ENCODE assay signal across 18 cellular contexts in genomic region chr5:116543501-116543900, GRCh38. TPM values are rescaled to one million over a fixed set of nuclear protein-coding genes. Genes with fewer than 3 reads are reported as not detected.
DNase-seq lines count a peak whose midpoint lies in the region; ATAC-seq and TF ChIP-seq lines count a peak whose summit lies in the region.
"Had no signal": no experiment of that assay in that cellular context is flagged by ENCODE, and none has a peak within 500 bp of the region (broad histone marks: within the 10 kb centered on the region; RNA-seq: fewer than 3 reads in every experiment).

No MANE protein-coding gene starts in this region.

- H3K4me2 ChIP-seq in PC-3 (ENCODE audit: low read length) (no peak overlapping the region), mesendoderm (ENCODE audit: low read length) (no peak overlapping the region)
- H3K4me2 ChIP-seq: SK-N-SH had no signal

- no peak overlapping the region for H3K9ac ChIP-seq in PC-3 (ENCODE audit: low read length)
- H3K9ac ChIP-seq in mesendoderm (ENCODE audit: low read length), result no peak overlapping the region
- H3K9ac ChIP-seq: SK-N-SH had no signal

- H4K20me1 ChIP-seq in PC-3 (ENCODE audit: low read length), result no peaks in the 10 kb centered on the region

- peak; percentile 31 for ATAC-seq in PC-3
- ATAC-seq: gastrocnemius medialis had no signal

- in situ Hi-C loops in brain microvascular endothelial cell (cut with HindIII; ENCODE audit: low pct_ligation_motif_present, low sequenced_read_pairs), result no loop called here

- H2AFZ ChIP-seq in PC-3 (ENCODE audit: low read length), result no peak overlapping the region

- H3K9me2 ChIP-seq in PC-3 (replicated peaks; ENCODE audit: low read length), result no peaks in the 10 kb centered on the region
- H3K9me2 ChIP-seq: SK-N-SH had no signal

- no peaks in the 10 kb centered on the region for H3K79me2 ChIP-seq in PC-3 (ENCODE audit: low read length)
- peaks cover 85% of the 10 kb centered on the region for H3K79me2 ChIP-seq in mesendoderm (ENCODE audit: control insufficient read depth, insufficient read depth, low read length)

- WGBS in mesendoderm (ENCODE audit: extremely low coverage, insufficient coverage, low lambda C conversion rate), result no CpG with 5 or more reads among the region's 3 CpGs

- BruUV-seq in PC-3 (replicated peaks; lab: Mats Ljungman, UMichigan), result no TSS peak

- H3K4me3 ChIP-seq in PC-3 (ENCODE audit: low read length), result no peak overlapping the region
- no peak overlapping the region for H3K4me3 ChIP-seq in brain microvascular endothelial cell (ENCODE audit: low read depth, low read length)
- no peak overlapping the region for H3K4me3 ChIP-seq in mesendoderm (ENCODE audit: low read length)
- H3K4me3 ChIP-seq: gastrocnemius medialis, sigmoid colon, upper lobe of left lung had no signal

- H3K27ac ChIP-seq in PC-3 (ENCODE audit: low read length) (no peak overlapping the region), brain microvascular endothelial cell (no peak overlapping the region), mesendoderm (ENCODE audit: low read depth, low read length) (no peak overlapping the region)
- H3K27ac ChIP-seq: gastrocnemius medialis, sigmoid colon, upper lobe of left lung had no signal

- no peak overlapping the region for H4K5ac ChIP-seq in mesendoderm (ENCODE audit: low read length)

- no peak overlapping the region for H2BK5ac ChIP-seq in mesendoderm (ENCODE audit: low read length)

- H2BK120ac ChIP-seq in mesendoderm (ENCODE audit: low read depth, low read length), result no peak overlapping the region

- DNase-seq in DMS 273 treated with DMSO at 0.1 percent for 48 hours (lab: John Stamatoyannopoulos, UW), result peak; percentile 49
- peak; percentile 57 for DNase-seq in PC-3
- DNase-seq in brain microvascular endothelial cell, result peak; percentile 62
- DNase-seq in non-pigmented ciliary epithelial cell (ENCODE audit: low read depth), result peak; percentile 54
- DNase-seq in mucosa of gallbladder (ENCODE audit: low spot score), result no peak
- DNase-seq in mesendoderm, result no peak
- no peak for DNase-seq in activated CD4-positive, alpha-beta T cell treated with anti-CD3 and anti-CD28 coated beads for 48 hours
- no peak for DNase-seq in C1 segment of cervical spinal cord (lab: John Stamatoyannopoulos, UW)
- DNase-seq: activated CD8-positive, alpha-beta memory T cell treated with anti-CD3 and anti-CD28 coated beads for 24 hours; AML-193; gastrocnemius medialis; immature natural killer cell; KG1; mesenchymal stem cell; NCI-H1417; sigmoid colon; SK-N-SH; upper lobe of left lung had no signal

- H2BK15ac ChIP-seq in mesendoderm (replicated peaks; ENCODE audit: low read depth), result no peak overlapping the region

- H3K79me1 ChIP-seq in mesendoderm (ENCODE audit: low read length), result no peaks in the 10 kb centered on the region

- peaks cover 6% of the 10 kb centered on the region; the same call in 1 of the 2 replicates for H3K4me1 ChIP-seq in PC-3 (ENCODE audit: insufficient read depth, low read length)
- H3K4me1 ChIP-seq in mesendoderm (ENCODE audit: control insufficient read depth, low read depth, low read length), result peaks cover 2% of the 10 kb centered on the region
- H3K4me1 ChIP-seq: gastrocnemius medialis, upper lobe of left lung had no signal

- intact Hi-C loops in PC-3 (cut with micrococcal nuclease), result no loop called here

- H3K27me3 ChIP-seq in PC-3 (ENCODE audit: low read length), result no peaks in the 10 kb centered on the region
- no peaks in the 10 kb centered on the region for H3K27me3 ChIP-seq in brain microvascular endothelial cell (replicated peaks)
- H3K27me3 ChIP-seq in mesendoderm (ENCODE audit: insufficient read depth, low read length, poor library complexity), result no peaks in the 10 kb centered on the region
- H3K27me3 ChIP-seq: gastrocnemius medialis, sigmoid colon, upper lobe of left lung had no signal

- no peak overlapping the region for H3K18ac ChIP-seq in mesendoderm (ENCODE audit: low read length)

- no peak overlapping the region for H4K8ac ChIP-seq in mesendoderm (ENCODE audit: low read depth, low read length)

- H3K9me3 ChIP-seq in PC-3 (ENCODE audit: low read length), result peaks cover 5% of the 10 kb centered on the region; the same call in 1 of the 2 replicates

- CTCF ChIA-PET in PC-3 (lab: Charles Lee), result no interaction called here

- no peak overlapping the region for H3K4ac ChIP-seq in mesendoderm (ENCODE audit: low read depth, low read length)

- no peak overlapping the region for H2AK5ac ChIP-seq in mesendoderm (ENCODE audit: low read length)

- no peak overlapping the region for H3K23ac ChIP-seq in mesendoderm (ENCODE audit: low read length)

- TF ChIP-seq CTCF in PC-3 (conservative IDR thresholded peaks at IDR 0.05; ENCODE audit: low read depth, low read length) (no peak), brain microvascular endothelial cell (IDR thresholded peaks at IDR 0.05; ENCODE audit: low read depth, low read length, missing control alignments) (no peak)

- POLR2A ChIA-PET in PC-3 (lab: Charles Lee; ENCODE audit: unreplicated experiment), result no interaction called here

- no peaks in the 10 kb centered on the region for H3F3A ChIP-seq in PC-3 (ENCODE audit: low read length, unreplicated experiment)

- H3K56ac ChIP-seq in mesendoderm (ENCODE audit: low read length), result no peak overlapping the region

- H3K36me3 ChIP-seq in PC-3 (ENCODE audit: low read depth, low read length) (no peaks in the 10 kb centered on the region; the same call in 1 of the 2 replicates), brain microvascular endothelial cell (replicated peaks) (no peaks in the 10 kb centered on the region), mesendoderm (ENCODE audit: control insufficient read depth, insufficient read depth, low read length) (no peaks in the 10 kb centered on the region)
- H3K36me3 ChIP-seq: gastrocnemius medialis, sigmoid colon, upper lobe of left lung had no signal

RNA-seq across cellular contexts. Expression of gene SEMA6A, which starts 31.1 kb away (rescaled TPM):
- total RNA-seq in PC-3 (2014; rRNA removed) (not detected in 2 replicates), mucosa of gallbladder (98.1 TPM)
- polyA plus RNA-seq in mesendoderm (2013, experiment 1 of 2), result 325 TPM
- 338 TPM for polyA plus RNA-seq in mesendoderm (2013, experiment 2 of 2)

Comparison
In these comparisons a context has a peak if more than half of its experiments do, and no peak if none do; other contexts are left out.
1. DNase-seq: peak in DMS 273 treated with DMSO at 0.1 percent for 48 hours (single experiment), PC-3 (single experiment), brain microvascular endothelial cell (single experiment) and non-pigmented ciliary epithelial cell (single experiment); none in mucosa of gallbladder (single experiment), mesendoderm (single experiment), activated CD4-positive, alpha-beta T cell treated with anti-CD3 and anti-CD28 coated beads for 48 hours (single experiment) and C1 segment of cervical spinal cord (0 of 14).
2. RNA of gene SEMA6A, which starts 31.1 kb away (total RNA-seq): 98.1 TPM in mucosa of gallbladder (single experiment); not detected in PC-3; every median in the first group is over 10 times any median in the second.